Comparison of ENCODE assay signal across 8 cellular contexts in the genomic region with DNA sequence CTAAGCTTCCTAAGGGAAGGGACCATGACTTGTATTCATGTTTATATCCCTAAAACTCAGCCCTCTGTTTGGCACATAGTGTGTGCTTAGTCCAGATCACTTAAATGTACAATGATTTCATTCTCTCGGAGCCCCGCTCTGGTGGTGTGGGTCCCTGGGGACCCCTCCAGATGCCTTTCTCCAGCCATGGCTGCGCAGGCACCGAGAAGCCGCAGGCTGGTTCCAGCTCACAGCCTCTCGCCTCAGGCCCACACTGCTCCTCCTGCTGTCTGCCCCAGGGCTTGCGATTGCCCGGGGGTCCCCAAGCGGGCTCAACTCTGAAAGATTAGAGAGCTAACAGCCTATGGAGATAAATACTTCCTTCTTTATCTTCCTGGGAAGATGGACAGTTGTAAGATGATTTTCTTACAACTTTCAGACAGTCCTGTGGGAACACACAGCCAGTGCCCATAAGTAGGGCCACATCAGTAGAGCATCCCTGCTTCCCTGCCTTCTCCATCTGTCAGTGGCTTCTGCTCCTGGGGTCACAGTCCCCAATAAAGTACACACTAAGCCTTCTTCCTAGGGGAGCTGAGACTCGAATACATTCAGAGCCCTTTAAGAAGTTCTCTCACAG.
A peak's percentile ranks its signal among the peaks of the same experiment; 100 is the strongest.
DNase-seq lines count a peak whose midpoint lies in the region; ATAC-seq and TF ChIP-seq lines count a peak whose summit lies in the region.

No MANE protein-coding gene starts in this region.

- H3K27me3 ChIP-seq in left lung (no peaks in the 10 kb centered on the region), thyroid gland (no peaks in the 10 kb centered on the region)

- H3K4me3 ChIP-seq in left lung (no peak overlapping the region), thyroid gland (replicated peaks in 1 of 3) (no peak overlapping the region)

- DNase-seq in T-helper 1 cell = no peak
- peak; percentile 44 for DNase-seq in activated naive CD8-positive, alpha-beta T cell treated with anti-CD3 and anti-CD28 coated beads, Interleukin-2, amount 50 U/mL, for 24 hours
- DNase-seq in left lung = no peak
- no peak for DNase-seq in thyroid gland
- DNase-seq in DMS53 treated with DMSO at 0.1 percent for 48 hours (lab: John Stamatoyannopoulos, UW; ENCODE audit: unreplicated experiment) = no peak
- DNase-seq in H4 (ENCODE audit: low spot score) = no peak

- TF ChIP-seq CTCF in left lung (IDR thresholded peaks at IDR 0.05) (no peak), thyroid gland (IDR thresholded peaks at IDR 0.05) (no peak)

- peaks cover 27 to 60% of the 10 kb centered on the region in 2 donors for H3K4me1 ChIP-seq in left lung
- H3K4me1 ChIP-seq in thyroid gland = peaks cover 19 to 28% of the 10 kb centered on the region in 2 donors

- H3K4me1 Mint-ChIP-seq in T-helper 1 cell treated with Interleukin-12 subunit alpha and Interleukin-12 subunit beta and Interleukin-4 antibody, amounts not matched to agents 30 μg/mL and 1 μg/mL, for 36 hours (ENCODE audit: low read depth) = peaks cover 32% of the 10 kb centered on the region
- peaks cover 62% of the 10 kb centered on the region for H3K4me1 Mint-ChIP-seq in activated naive CD8-positive, alpha-beta T cell treated with anti-CD3 and anti-CD28 coated beads, Interleukin-2, amount 50 U/mL, for 24 hours

- ATAC-seq in HG03159 (IDR thresholded peaks at IDR 0.05; ENCODE audit: unreplicated experiment) (peak; percentile 41), left lung (peak; percentile 2)
- no peak for ATAC-seq in activated naive CD8-positive, alpha-beta T cell treated with anti-CD3 and anti-CD28 coated beads, Interleukin-2, amount 50 U/mL, for 24 hours

- H3K36me3 Mint-ChIP-seq in T-helper 1 cell treated with Interleukin-12 subunit alpha and Interleukin-12 subunit beta and Interleukin-4 antibody, amounts not matched to agents 30 μg/mL and 1 μg/mL, for 36 hours (ENCODE audit: low read depth) = peaks cover 8% of the 10 kb centered on the region
- H3K36me3 Mint-ChIP-seq in activated naive CD8-positive, alpha-beta T cell treated with anti-CD3 and anti-CD28 coated beads, Interleukin-2, amount 50 U/mL, for 24 hours (ENCODE audit: low read depth) = peaks cover 17% of the 10 kb centered on the region

- no peak for TF ChIP-seq POLR2A in thyroid gland (IDR thresholded peaks at IDR 0.05)

- peak overlapping the region; percentile 64 for H3K4me3 Mint-ChIP-seq in T-helper 1 cell treated with Interleukin-12 subunit alpha and Interleukin-12 subunit beta and Interleukin-4 antibody, amounts not matched to agents 30 μg/mL and 1 μg/mL, for 36 hours
- H3K4me3 Mint-ChIP-seq in activated naive CD8-positive, alpha-beta T cell treated with anti-CD3 and anti-CD28 coated beads, Interleukin-2, amount 50 U/mL, for 24 hours = peak overlapping the region; percentile 73

- intact Hi-C loops in left lung (cut with DNase I) = no loop called here
- intact Hi-C loops in thyroid gland (cut with DNase I) = no loop called here

- H3K36me3 ChIP-seq in left lung = no peaks in the 10 kb centered on the region
- H3K36me3 ChIP-seq in thyroid gland = no peaks in the 10 kb centered on the region

- no peaks in the 10 kb centered on the region for H3K9me3 ChIP-seq in left lung
- no peaks in the 10 kb centered on the region for H3K9me3 ChIP-seq in thyroid gland

- H3K27ac ChIP-seq in left lung (peak overlapping the region; percentile 87 to 97), thyroid gland (peak overlapping the region; percentile 47 to 87 (median 77))

- peak overlapping the region; percentile 95 for H3K27ac Mint-ChIP-seq in T-helper 1 cell treated with Interleukin-12 subunit alpha and Interleukin-12 subunit beta and Interleukin-4 antibody, amounts not matched to agents 30 μg/mL and 1 μg/mL, for 36 hours
- H3K27ac Mint-ChIP-seq in activated naive CD8-positive, alpha-beta T cell treated with anti-CD3 and anti-CD28 coated beads, Interleukin-2, amount 50 U/mL, for 24 hours = peak overlapping the region; percentile 99

- no peaks in the 10 kb centered on the region for H3K27me3 Mint-ChIP-seq in T-helper 1 cell treated with Interleukin-12 subunit alpha and Interleukin-12 subunit beta and Interleukin-4 antibody, amounts not matched to agents 30 μg/mL and 1 μg/mL, for 36 hours (ENCODE audit: low read depth)
- H3K27me3 Mint-ChIP-seq in activated naive CD8-positive, alpha-beta T cell treated with anti-CD3 and anti-CD28 coated beads, Interleukin-2, amount 50 U/mL, for 24 hours = no peaks in the 10 kb centered on the region

- H3K9me3 Mint-ChIP-seq in T-helper 1 cell treated with Interleukin-12 subunit alpha and Interleukin-12 subunit beta and Interleukin-4 antibody, amounts not matched to agents 30 μg/mL and 1 μg/mL, for 36 hours = no peaks in the 10 kb centered on the region
- H3K9me3 Mint-ChIP-seq in activated naive CD8-positive, alpha-beta T cell treated with anti-CD3 and anti-CD28 coated beads, Interleukin-2, amount 50 U/mL, for 24 hours = no peaks in the 10 kb centered on the region

- 70 to 89% methylated on average over 8 to 10 of the region's 10 CpGs for WGBS in thyroid gland, 2 donors
